Comparison of ENCODE assay signal across 1 cellular context in the genomic region with DNA sequence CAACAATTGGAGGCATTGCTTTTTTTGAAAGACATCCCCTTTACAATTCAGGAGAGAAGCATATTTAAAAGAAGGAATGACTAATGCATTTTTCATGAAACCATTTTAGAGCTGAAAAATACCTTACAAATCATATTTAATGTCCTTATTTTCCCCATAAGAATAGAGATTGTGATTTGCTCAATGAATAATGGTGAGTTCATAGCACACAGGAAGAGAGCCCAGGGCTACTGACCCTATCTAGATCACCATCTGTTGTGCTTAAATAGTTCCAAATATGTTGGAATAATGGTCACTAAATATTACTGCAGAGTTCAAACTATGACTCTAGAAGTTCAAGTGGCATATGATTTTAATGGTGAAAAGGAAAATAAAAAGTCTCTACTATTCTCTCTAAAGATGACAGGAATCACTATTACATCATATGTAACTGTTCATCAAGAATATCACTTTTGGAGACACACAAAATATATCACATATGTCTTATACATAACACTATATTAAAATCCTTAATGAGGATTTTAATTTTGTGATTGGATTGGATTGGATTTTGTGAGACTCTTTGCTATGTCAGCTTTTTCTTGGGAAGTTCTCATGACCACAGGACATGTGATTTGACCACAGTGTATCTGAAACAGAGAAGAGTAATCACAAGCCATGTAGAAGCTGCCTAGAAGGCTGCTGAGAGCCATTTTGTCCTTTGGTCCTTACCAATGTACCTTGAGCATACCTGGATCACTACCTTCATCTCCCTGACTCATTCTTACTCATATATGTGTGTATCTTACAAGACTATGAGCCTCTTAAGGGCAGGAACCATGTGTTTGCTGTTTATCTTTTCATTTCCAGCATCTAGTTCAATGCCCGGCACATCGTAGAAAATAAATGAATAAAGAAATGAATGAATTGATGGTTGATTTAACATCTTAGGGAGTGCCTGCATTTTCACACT.
TF ChIP-seq lines count a peak whose summit lies in the region.

No MANE protein-coding gene starts in this region.

TF ChIP-seq in IMR-90, 13 proteins besides CTCF, POLR2A, EP300 and RAD21:
- no peak for TF ChIP-seq RFX5 (IDR thresholded peaks at IDR 0.05; ENCODE audit: low read depth, low read length)
- TF ChIP-seq SMC3 (IDR thresholded peaks at IDR 0.05; ENCODE audit: low read depth, low read length): no peak
- TF ChIP-seq USF2 (IDR thresholded peaks at IDR 0.05; ENCODE audit: low read depth, low read length): no peak
- TF ChIP-seq MAFK (IDR thresholded peaks at IDR 0.05; ENCODE audit: low read depth, low read length): peak; percentile 55; the same call in 1 of the 2 replicates
- TF ChIP-seq NFE2L2 (IDR thresholded peaks at IDR 0.05; ENCODE audit: low read depth, low read length): no peak
